8 cellular contexts compared by ENCODE assay signal in genomic region chr12:54126696-54127537, GRCh38.
A peak's percentile ranks its signal among the peaks of the same experiment; 100 is the strongest.
DNase-seq lines count a peak whose midpoint lies in the region; ATAC-seq and TF ChIP-seq lines count a peak whose summit lies in the region.

No MANE protein-coding gene starts in this region.

- TF ChIP-seq CTCF in CD14-positive monocyte (IDR thresholded peaks at IDR 0.05) (no peak), osteocyte (IDR thresholded peaks at IDR 0.05) (no peak)

- H3K27me3 Mint-ChIP-seq in CD14-positive monocyte (ENCODE audit: low read depth in 3 of 3), result peaks cover 89 to 100% (median 89%) of the 10 kb centered on the region in 3 donors
- peaks cover 85% of the 10 kb centered on the region for H3K27me3 Mint-ChIP-seq in osteocyte (ENCODE audit: unreplicated experiment)

- ATAC-seq in HG02798 (IDR thresholded peaks at IDR 0.05; ENCODE audit: poor library complexity, unreplicated experiment), result no peak

- H3K9me3 Mint-ChIP-seq in CD14-positive monocyte (peaks cover 0 to 25% (median 6%) of the 10 kb centered on the region in 7 donors), osteocyte (ENCODE audit: unreplicated experiment) (no peaks in the 10 kb centered on the region)

- H3K4me3 ChIP-seq in SJSA1, result peak overlapping the region; percentile 42

- H3K4me1 Mint-ChIP-seq in CD14-positive monocyte, result peaks cover 39% of the 10 kb centered on the region
- H3K4me1 Mint-ChIP-seq in osteocyte (ENCODE audit: unreplicated experiment), result peaks cover 11% of the 10 kb centered on the region

- intact Hi-C loops in CD14-positive monocyte (cut with micrococcal nuclease), result no loop called here

- peak overlapping the region; percentile 59 to 85 for H3K4me3 Mint-ChIP-seq in CD14-positive monocyte
- peak overlapping the region; percentile 51 for H3K4me3 Mint-ChIP-seq in osteocyte (ENCODE audit: unreplicated experiment)

- H3K36me3 ChIP-seq in SJSA1, result no peaks in the 10 kb centered on the region

- no peak overlapping the region for H3K27ac ChIP-seq in SJSA1

- H3K36me3 Mint-ChIP-seq in CD14-positive monocyte (peaks cover 7 to 10% of the 10 kb centered on the region in 2 donors), osteocyte (ENCODE audit: unreplicated experiment) (no peaks in the 10 kb centered on the region)

- DNase-seq in CD14-positive monocyte (ENCODE audit: low spot score), result no peak
- no peak for DNase-seq in SJSA1 (ENCODE audit: low read depth in 1 of 2, low spot score in 2 of 2)
- peak; percentile 35 for DNase-seq in globus pallidus (ENCODE audit: low spot score)
- DNase-seq in osteocyte (ENCODE audit: extremely low spot score, unreplicated experiment), result no peak
- no peak for DNase-seq in OCI-M2 (lab: John Stamatoyannopoulos, UW; ENCODE audit: unreplicated experiment)
- no peak for DNase-seq in stimulated activated CD4-positive, alpha-beta T cell treated with anti-CD3 and anti-CD28 coated beads, Interleukin-4, amount 100 ng/mL, for 24 hours
- DNase-seq in NCI-H128 (lab: John Stamatoyannopoulos, UW; ENCODE audit: unreplicated experiment), result no peak

- no peaks in the 10 kb centered on the region for H3K9me3 ChIP-seq in SJSA1 (replicated peaks)

- H3K4me1 ChIP-seq in SJSA1 (replicated peaks), result peaks cover 12% of the 10 kb centered on the region

- peak overlapping the region in 1 of 7 donors; percentile 46 for H3K27ac Mint-ChIP-seq in CD14-positive monocyte
- no peak overlapping the region for H3K27ac Mint-ChIP-seq in osteocyte (ENCODE audit: unreplicated experiment)

- peaks cover 8% of the 10 kb centered on the region for H3K27me3 ChIP-seq in SJSA1 (replicated peaks)
